In genomic region chr4:76949293-76950051, GRCh38 we compare ENCODE assay signal across 1 cellular context.
TF ChIP-seq lines count a peak whose summit lies in the region.

SEPTIN11 (plus strand) TSS chr4:76949752; CDS start chr4:76949904, 152 bp downstream.

TF ChIP-seq in HEK293, 187 proteins besides CTCF, POLR2A, EP300 and RAD21 (continued from another document):
- no peak for TF ChIP-seq ZNF639 (tag by site-specific recombination; IDR thresholded peaks at IDR 0.05)
- peak; percentile 94 for TF ChIP-seq ZBTB26 (tag by site-specific recombination; optimal IDR thresholded peaks at IDR 0.05)
- TF ChIP-seq ZNF335 (tag by site-specific recombination; conservative IDR thresholded peaks at IDR 0.05): peak; percentile 88
- TF ChIP-seq ZNF292 (tag by site-specific recombination; IDR thresholded peaks at IDR 0.05; ENCODE audit: borderline replicate concordance, low read depth): no peak
- TF ChIP-seq ZBTB20 (tag by site-specific recombination; IDR thresholded peaks at IDR 0.05): peak; percentile 79
- no peak for TF ChIP-seq ZNF433 (tag by site-specific recombination; IDR thresholded peaks at IDR 0.05; ENCODE audit: low read depth)
- TF ChIP-seq SP3 (tag by site-specific recombination; IDR thresholded peaks at IDR 0.05): peak; percentile 78
- TF ChIP-seq SP2 (tag by site-specific recombination; IDR thresholded peaks at IDR 0.05): peak; percentile 84
- TF ChIP-seq REST (tag by site-specific recombination; IDR thresholded peaks at IDR 0.05): no peak; the same call in 1 of the 2 replicates
- peak; percentile 23; the same call in 1 of the 2 replicates for TF ChIP-seq ZNF449 (tag by site-specific recombination; IDR thresholded peaks at IDR 0.05)
- peak; percentile 74; the same call in 1 of the 2 replicates for TF ChIP-seq KLF8 (tag by site-specific recombination; IDR thresholded peaks at IDR 0.05)
- TF ChIP-seq KLF17 (tag by site-specific recombination; IDR thresholded peaks at IDR 0.05): peak; percentile 24; the same call in 1 of the 2 replicates
- peak; percentile 34; the same call in 1 of the 2 replicates for TF ChIP-seq ZNF692 (tag by site-specific recombination; IDR thresholded peaks at IDR 0.05)
- TF ChIP-seq PATZ1 (tag by site-specific recombination; IDR thresholded peaks at IDR 0.05): peak; percentile 93
- peak; percentile 69 for TF ChIP-seq KLF10 (tag by site-specific recombination; IDR thresholded peaks at IDR 0.05)
- TF ChIP-seq ZNF600 (tag by site-specific recombination; IDR thresholded peaks at IDR 0.05): peak; percentile 62
- TF ChIP-seq YY1 (tag by site-specific recombination; IDR thresholded peaks at IDR 0.05): peak; percentile 66
- peak; percentile 34; the same call in 1 of the 2 replicates for TF ChIP-seq GLIS1 (tag by site-specific recombination; IDR thresholded peaks at IDR 0.05)
- no peak for TF ChIP-seq PRDM1 (tag by site-specific recombination; IDR thresholded peaks at IDR 0.05)
- peak; percentile 17; the same call in 1 of the 2 replicates for TF ChIP-seq ZBTB17 (tag by site-specific recombination; IDR thresholded peaks at IDR 0.05)
- no peak for TF ChIP-seq ZNF214 (tag by site-specific recombination; IDR thresholded peaks at IDR 0.05; ENCODE audit: borderline replicate concordance)
- TF ChIP-seq ZBTB8A (tag by site-specific recombination; IDR thresholded peaks at IDR 0.05): peak; percentile 89
- TF ChIP-seq ZNF561 (tag by site-specific recombination; IDR thresholded peaks at IDR 0.05; ENCODE audit: borderline replicate concordance): peak; percentile 29; the same call in 1 of the 2 replicates
- TF ChIP-seq ZFHX2 (tag by site-specific recombination; conservative IDR thresholded peaks at IDR 0.05): peak; percentile 90
- TF ChIP-seq ZNF10 (tag by site-specific recombination; IDR thresholded peaks at IDR 0.05): peak; percentile 83
- peak; percentile 25; the same call in 1 of the 2 replicates for TF ChIP-seq YY2 (tag by site-specific recombination; IDR thresholded peaks at IDR 0.05)
- no peak for TF ChIP-seq ZNF473 (tag by site-specific recombination; IDR thresholded peaks at IDR 0.05)
- no peak for TF ChIP-seq BCL11A (tag by site-specific recombination; IDR thresholded peaks at IDR 0.05; ENCODE audit: low read depth)
- no peak for TF ChIP-seq ZNF701 (tag by site-specific recombination; IDR thresholded peaks at IDR 0.05)
- no peak for TF ChIP-seq ZNF626 (tag by site-specific recombination; IDR thresholded peaks at IDR 0.05)
- TF ChIP-seq ZFP37 (tag by site-specific recombination; IDR thresholded peaks at IDR 0.05): peak; percentile 76; the same call in 1 of the 2 replicates
- no peak; the same call in 1 of the 2 replicates for TF ChIP-seq GLIS2 (tag by site-specific recombination; IDR thresholded peaks at IDR 0.05)
- peak; percentile 76; the same call in 1 of the 2 replicates for TF ChIP-seq ZNF76 (tag by site-specific recombination; IDR thresholded peaks at IDR 0.05; ENCODE audit: borderline replicate concordance, low read depth)
- TF ChIP-seq ZNF398 (tag by site-specific recombination; IDR thresholded peaks at IDR 0.05): peak; percentile 55
